Comparison of ENCODE assay signal across 10 cellular contexts in the genomic region with DNA sequence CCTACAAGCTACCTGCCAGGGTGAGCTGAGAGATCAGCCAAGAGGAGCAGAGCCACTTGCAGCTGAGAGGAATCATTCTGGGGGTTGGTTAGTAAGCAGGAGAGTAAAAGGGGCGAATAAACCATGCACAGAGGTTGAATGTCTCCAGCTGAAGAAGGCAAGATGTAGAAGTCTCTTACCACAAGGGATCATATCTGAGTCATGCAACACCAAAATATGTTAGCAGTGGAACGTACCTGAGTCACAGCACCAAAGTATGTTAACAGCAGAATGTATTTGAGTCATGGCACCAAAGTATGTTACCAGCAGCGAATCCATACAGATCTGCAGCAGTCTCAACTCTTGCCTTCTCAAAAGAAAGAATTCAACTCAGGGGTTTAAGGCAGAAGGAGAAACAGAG. TPM values are rescaled to one million over a fixed set of nuclear protein-coding genes. Genes with fewer than 3 reads are reported as not detected.
A peak's percentile ranks its signal among the peaks of the same experiment; 100 is the strongest.
DNase-seq lines count a peak whose midpoint lies in the region; ATAC-seq lines count a peak whose summit lies in the region.
"Had no signal": no experiment of that assay in that cellular context is flagged by ENCODE, and none has a peak within 500 bp of the region (broad histone marks: within the 10 kb centered on the region; RNA-seq: fewer than 3 reads in every experiment).

No MANE protein-coding gene starts in this region.

- in situ Hi-C loops in ACHN (cut with HindIII; ENCODE audit: low pct_ligation_motif_present, low pct_unique_long_range_greater_than_20kb, low sequenced_read_pairs): no loop called here

- ATAC-seq in GM18868 (IDR thresholded peaks at IDR 0.05; ENCODE audit: unreplicated experiment): peak; percentile 95
- peak; percentile 48 for ATAC-seq in HG03469 (IDR thresholded peaks at IDR 0.05; ENCODE audit: unreplicated experiment)
- ATAC-seq in left cardiac atrium: no peak

- intact Hi-C loops in left cardiac atrium (cut with DNase I): no loop called here

- no peak overlapping the region for H3K27ac ChIP-seq in epithelial cell of prostate
- H3K27ac ChIP-seq: left ventricle myocardium inferior had no signal

- DNase-seq in ACHN (peak; percentile 69), epithelial cell of prostate (ENCODE audit: low read depth, low spot score) (peak; percentile 81), GM19240 (ENCODE audit: insufficient read length, low spot score) (no peak), left cardiac atrium (no peak), HUDEP-2 (lab: John Stamatoyannopoulos, UW; ENCODE audit: unreplicated experiment in 76 of 76) (no peak), occipital lobe (lab: John Stamatoyannopoulos, UW) (no peak)
- DNase-seq: activated naive CD8-positive, alpha-beta T cell treated with anti-CD3 and anti-CD28 coated beads, Interleukin-2, amount 10 ng/mL, durations not matched to agents 7 days and 5 days; left ventricle myocardium inferior had no signal

RNA-seq across cellular contexts. Expression of gene C4orf51, which starts 29.9 kb away (rescaled TPM):
- total RNA-seq in left cardiac atrium (not detected), occipital lobe (not detected)
- total RNA-seq: activated naive CD8-positive, alpha-beta T cell treated with anti-CD3 and anti-CD28 coated beads, Interleukin-2, amount 10 ng/mL, durations not matched to agents 7 days and 5 days; left ventricle myocardium inferior had no signal

Comparison
In these comparisons a context has a peak if more than half of its experiments do, and no peak if none do; other contexts are left out.
1. DNase-seq: peak in ACHN (single experiment) and epithelial cell of prostate (single experiment); none in GM19240 (single experiment), left cardiac atrium (single experiment), HUDEP-2 (0 of 76) and occipital lobe (single experiment).
2. ATAC-seq: peak in GM18868 (single experiment) and HG03469 (single experiment); none in left cardiac atrium (0 of 2).